ENCODE assay signal across 24 cellular contexts in the genomic region with DNA sequence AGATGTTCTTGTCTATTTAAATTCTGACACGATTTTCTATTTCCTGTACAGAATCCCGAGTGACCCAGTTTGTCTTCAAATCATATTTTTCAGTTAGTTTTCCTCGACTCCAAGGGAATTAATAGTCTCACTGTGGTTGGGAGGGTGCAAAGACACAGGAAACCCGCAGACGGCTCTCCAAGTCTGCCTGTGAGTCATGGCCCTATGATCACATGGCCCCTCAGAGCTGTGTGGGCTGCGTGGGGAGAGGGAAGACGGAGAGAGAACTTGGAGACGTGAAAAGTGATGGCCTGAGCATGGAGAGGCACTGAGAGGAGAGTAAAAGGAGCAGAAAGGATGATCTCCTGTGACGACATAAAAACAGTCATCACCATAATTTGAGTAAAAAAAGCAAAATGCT.
DNase-seq lines count a peak whose midpoint lies in the region; ATAC-seq and TF ChIP-seq lines count a peak whose summit lies in the region.
"Had no signal": no experiment of that assay in that cellular context is flagged by ENCODE, and none has a peak within 500 bp of the region (broad histone marks: within the 10 kb centered on the region; RNA-seq: fewer than 3 reads in every experiment).

No MANE protein-coding gene starts in this region.

- H2AFZ ChIP-seq in smooth muscle cell (ENCODE audit: low read depth), result peak overlapping the region; percentile 24

- CTCF ChIA-PET in CD8-positive, alpha-beta memory T cell (lab: Charles Lee), result no interaction called here

- peak; percentile 40 for DNase-seq in Jurkat, Clone E6-1 (ENCODE audit: low read depth, low spot score)
- DNase-seq in RPMI7951 (ENCODE audit: low read depth) (peak; percentile 5), iris pigment epithelial cell (ENCODE audit: low read depth) (peak; percentile 10), smooth muscle cell (lab: John Stamatoyannopoulos, UW; ENCODE audit: unreplicated experiment) (no peak)
- no peak for DNase-seq in CD8-positive, alpha-beta memory T cell
- no peak for DNase-seq in effector CD4-positive, alpha-beta T cell
- DNase-seq: activated CD8-positive, alpha-beta memory T cell treated with anti-CD3 and anti-CD28 coated beads for 24 hours; activated naive CD4-positive, alpha-beta T cell treated with anti-CD3 and anti-CD28 coated beads, Interleukin-2, amount 50 U/mL, for 16 hours; activated T-cell treated with anti-CD3 and anti-CD28 coated beads, Interleukin-2, amount 50 U/mL, for 72 hours; AML-193; COR-L47; effector memory CD4-positive, alpha-beta T cell; HCEC 1CT; NCI-H1092; NCI-H2029 treated with DMSO at 0.1 percent for 48 hours; RPMI8226; SK-N-SH; substantia nigra had no signal

- TF ChIP-seq CTCF in smooth muscle cell (IDR thresholded peaks at IDR 0.05; ENCODE audit: borderline replicate concordance, insufficient read depth, poor library complexity, severe bottlenecking), result no peak

- H3K27me3 Mint-ChIP-seq in CD8-positive, alpha-beta memory T cell, result no peaks in the 10 kb centered on the region

- no peaks in the 10 kb centered on the region for H3K36me3 ChIP-seq in smooth muscle cell (ENCODE audit: low read depth)
- no peaks in the 10 kb centered on the region for H3K36me3 ChIP-seq in CD8-positive, alpha-beta memory T cell (ENCODE audit: insufficient read depth, low read length)
- H3K36me3 ChIP-seq: esophagus muscularis mucosa, neutrophil had no signal

- H3K36me3 Mint-ChIP-seq in CD8-positive, alpha-beta memory T cell, result no peaks in the 10 kb centered on the region

- no peaks in the 10 kb centered on the region for H3F3A ChIP-seq in smooth muscle cell (ENCODE audit: low read depth)

- POLR2A ChIA-PET in CD8-positive, alpha-beta memory T cell (lab: Charles Lee), result no interaction called here

- H3K79me2 ChIP-seq in smooth muscle cell (ENCODE audit: low read depth), result no peaks in the 10 kb centered on the region

- peak overlapping the region; percentile 56 for H3K4me2 ChIP-seq in smooth muscle cell
- H3K4me2 ChIP-seq: SK-N-SH had no signal

- H3K27ac Mint-ChIP-seq in CD8-positive, alpha-beta memory T cell, result no peak overlapping the region
- H3K27ac Mint-ChIP-seq: activated T-cell treated with anti-CD3 and anti-CD28 coated beads, Interleukin-2, amount 50 U/mL, for 72 hours had no signal

- H3K4me1 Mint-ChIP-seq in CD8-positive, alpha-beta memory T cell, result no peaks in the 10 kb centered on the region

- ATAC-seq in HG03565 (IDR thresholded peaks at IDR 0.05; ENCODE audit: unreplicated experiment), result no peak
- ATAC-seq in GM18873 (IDR thresholded peaks at IDR 0.05; ENCODE audit: low FRiP score, unreplicated experiment), result no peak
- ATAC-seq: activated CD4-positive, CD25-positive, alpha-beta regulatory T cell treated with anti-CD3 and anti-CD28 coated beads, Interleukin-2, amount 50 U/mL, for 24 hours; activated T-cell treated with anti-CD3 and anti-CD28 coated beads, Interleukin-2, amount 50 U/mL, for 72 hours; left lobe of liver had no signal

- H3K27ac ChIP-seq in smooth muscle cell (ENCODE audit: low read depth), result peak overlapping the region; percentile 74
- no peak overlapping the region for H3K27ac ChIP-seq in CD8-positive, alpha-beta memory T cell (ENCODE audit: low read depth, low read length)
- H3K27ac ChIP-seq: esophagus muscularis mucosa, neutrophil had no signal

- no peaks in the 10 kb centered on the region for H3K9me3 ChIP-seq in smooth muscle cell (replicated peaks; ENCODE audit: low read depth)
- H3K9me3 ChIP-seq in CD8-positive, alpha-beta memory T cell (ENCODE audit: low read length), result no peaks in the 10 kb centered on the region
- H3K9me3 ChIP-seq: esophagus muscularis mucosa, neutrophil had no signal

- H3K4me3 Mint-ChIP-seq in CD8-positive, alpha-beta memory T cell, result no peak overlapping the region
- H3K4me3 Mint-ChIP-seq: activated T-cell treated with anti-CD3 and anti-CD28 coated beads, Interleukin-2, amount 50 U/mL, for 72 hours had no signal

- H3K9ac ChIP-seq in smooth muscle cell (ENCODE audit: low read depth), result no peak overlapping the region
- H3K9ac ChIP-seq: SK-N-SH had no signal

- peaks cover 7 to 26% (median 11%) of the 10 kb centered on the region in 5 donors for H3K9me3 Mint-ChIP-seq in CD8-positive, alpha-beta memory T cell

- H3K4me3 ChIP-seq in Jurkat, Clone E6-1 (ENCODE audit: low read length), result no peak overlapping the region
- H3K4me3 ChIP-seq in smooth muscle cell, result no peak overlapping the region
- H3K4me3 ChIP-seq in CD8-positive, alpha-beta memory T cell (ENCODE audit: low read length), result no peak overlapping the region
- H3K4me3 ChIP-seq: esophagus muscularis mucosa had no signal

- WGBS in smooth muscle cell (ENCODE audit: low lambda C conversion rate), result 16% methylated on average over 9 of the region's 9 CpGs

- no peaks in the 10 kb centered on the region for H3K27me3 ChIP-seq in smooth muscle cell (ENCODE audit: low read depth)
- H3K27me3 ChIP-seq in CD8-positive, alpha-beta memory T cell (ENCODE audit: insufficient read depth, low read length, poor library complexity, severe bottlenecking), result no peaks in the 10 kb centered on the region
- H3K27me3 ChIP-seq: esophagus muscularis mucosa, neutrophil had no signal

- no peaks in the 10 kb centered on the region for H4K20me1 ChIP-seq in smooth muscle cell (ENCODE audit: low read depth)

- H3K4me1 ChIP-seq in smooth muscle cell (ENCODE audit: low read depth), result peaks cover 5% of the 10 kb centered on the region
- no peaks in the 10 kb centered on the region for H3K4me1 ChIP-seq in CD8-positive, alpha-beta memory T cell (ENCODE audit: insufficient read depth, low read length)
- H3K4me1 ChIP-seq: esophagus muscularis mucosa had no signal

Comparison
In these comparisons a context has a peak if more than half of its experiments do, and no peak if none do; other contexts are left out.
1. DNase-seq: peak in Jurkat, Clone E6-1 (single experiment), RPMI7951 (single experiment) and iris pigment epithelial cell (single experiment); none in smooth muscle cell (single experiment), CD8-positive, alpha-beta memory T cell (0 of 5) and effector CD4-positive, alpha-beta T cell (single experiment).